1 cellular context compared by ENCODE assay signal in the genomic region with DNA sequence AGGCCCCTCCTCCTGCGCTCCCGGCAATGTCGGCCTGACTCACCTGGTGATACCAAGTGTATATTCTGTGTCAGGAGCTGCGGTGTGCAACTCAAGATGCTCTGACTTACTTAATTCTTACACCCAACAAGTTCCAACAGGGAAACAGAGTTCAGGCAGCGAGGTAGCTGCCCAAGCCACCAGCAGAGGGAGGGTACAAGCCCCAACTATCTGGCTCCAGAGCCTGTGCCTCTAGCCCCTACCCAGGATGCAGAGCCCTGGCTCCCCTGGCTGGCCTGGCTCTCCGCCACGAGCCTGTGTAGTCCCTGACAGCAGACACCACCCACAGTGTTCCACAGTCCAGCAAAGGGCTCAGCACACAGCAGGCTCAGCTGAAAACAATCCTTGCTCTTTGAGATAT.
TF ChIP-seq lines count a peak whose summit lies in the region.

No MANE protein-coding gene starts in this region.

TF ChIP-seq in H1, 55 proteins besides CTCF, POLR2A, EP300 and RAD21:
- TF ChIP-seq, protein P1, sequence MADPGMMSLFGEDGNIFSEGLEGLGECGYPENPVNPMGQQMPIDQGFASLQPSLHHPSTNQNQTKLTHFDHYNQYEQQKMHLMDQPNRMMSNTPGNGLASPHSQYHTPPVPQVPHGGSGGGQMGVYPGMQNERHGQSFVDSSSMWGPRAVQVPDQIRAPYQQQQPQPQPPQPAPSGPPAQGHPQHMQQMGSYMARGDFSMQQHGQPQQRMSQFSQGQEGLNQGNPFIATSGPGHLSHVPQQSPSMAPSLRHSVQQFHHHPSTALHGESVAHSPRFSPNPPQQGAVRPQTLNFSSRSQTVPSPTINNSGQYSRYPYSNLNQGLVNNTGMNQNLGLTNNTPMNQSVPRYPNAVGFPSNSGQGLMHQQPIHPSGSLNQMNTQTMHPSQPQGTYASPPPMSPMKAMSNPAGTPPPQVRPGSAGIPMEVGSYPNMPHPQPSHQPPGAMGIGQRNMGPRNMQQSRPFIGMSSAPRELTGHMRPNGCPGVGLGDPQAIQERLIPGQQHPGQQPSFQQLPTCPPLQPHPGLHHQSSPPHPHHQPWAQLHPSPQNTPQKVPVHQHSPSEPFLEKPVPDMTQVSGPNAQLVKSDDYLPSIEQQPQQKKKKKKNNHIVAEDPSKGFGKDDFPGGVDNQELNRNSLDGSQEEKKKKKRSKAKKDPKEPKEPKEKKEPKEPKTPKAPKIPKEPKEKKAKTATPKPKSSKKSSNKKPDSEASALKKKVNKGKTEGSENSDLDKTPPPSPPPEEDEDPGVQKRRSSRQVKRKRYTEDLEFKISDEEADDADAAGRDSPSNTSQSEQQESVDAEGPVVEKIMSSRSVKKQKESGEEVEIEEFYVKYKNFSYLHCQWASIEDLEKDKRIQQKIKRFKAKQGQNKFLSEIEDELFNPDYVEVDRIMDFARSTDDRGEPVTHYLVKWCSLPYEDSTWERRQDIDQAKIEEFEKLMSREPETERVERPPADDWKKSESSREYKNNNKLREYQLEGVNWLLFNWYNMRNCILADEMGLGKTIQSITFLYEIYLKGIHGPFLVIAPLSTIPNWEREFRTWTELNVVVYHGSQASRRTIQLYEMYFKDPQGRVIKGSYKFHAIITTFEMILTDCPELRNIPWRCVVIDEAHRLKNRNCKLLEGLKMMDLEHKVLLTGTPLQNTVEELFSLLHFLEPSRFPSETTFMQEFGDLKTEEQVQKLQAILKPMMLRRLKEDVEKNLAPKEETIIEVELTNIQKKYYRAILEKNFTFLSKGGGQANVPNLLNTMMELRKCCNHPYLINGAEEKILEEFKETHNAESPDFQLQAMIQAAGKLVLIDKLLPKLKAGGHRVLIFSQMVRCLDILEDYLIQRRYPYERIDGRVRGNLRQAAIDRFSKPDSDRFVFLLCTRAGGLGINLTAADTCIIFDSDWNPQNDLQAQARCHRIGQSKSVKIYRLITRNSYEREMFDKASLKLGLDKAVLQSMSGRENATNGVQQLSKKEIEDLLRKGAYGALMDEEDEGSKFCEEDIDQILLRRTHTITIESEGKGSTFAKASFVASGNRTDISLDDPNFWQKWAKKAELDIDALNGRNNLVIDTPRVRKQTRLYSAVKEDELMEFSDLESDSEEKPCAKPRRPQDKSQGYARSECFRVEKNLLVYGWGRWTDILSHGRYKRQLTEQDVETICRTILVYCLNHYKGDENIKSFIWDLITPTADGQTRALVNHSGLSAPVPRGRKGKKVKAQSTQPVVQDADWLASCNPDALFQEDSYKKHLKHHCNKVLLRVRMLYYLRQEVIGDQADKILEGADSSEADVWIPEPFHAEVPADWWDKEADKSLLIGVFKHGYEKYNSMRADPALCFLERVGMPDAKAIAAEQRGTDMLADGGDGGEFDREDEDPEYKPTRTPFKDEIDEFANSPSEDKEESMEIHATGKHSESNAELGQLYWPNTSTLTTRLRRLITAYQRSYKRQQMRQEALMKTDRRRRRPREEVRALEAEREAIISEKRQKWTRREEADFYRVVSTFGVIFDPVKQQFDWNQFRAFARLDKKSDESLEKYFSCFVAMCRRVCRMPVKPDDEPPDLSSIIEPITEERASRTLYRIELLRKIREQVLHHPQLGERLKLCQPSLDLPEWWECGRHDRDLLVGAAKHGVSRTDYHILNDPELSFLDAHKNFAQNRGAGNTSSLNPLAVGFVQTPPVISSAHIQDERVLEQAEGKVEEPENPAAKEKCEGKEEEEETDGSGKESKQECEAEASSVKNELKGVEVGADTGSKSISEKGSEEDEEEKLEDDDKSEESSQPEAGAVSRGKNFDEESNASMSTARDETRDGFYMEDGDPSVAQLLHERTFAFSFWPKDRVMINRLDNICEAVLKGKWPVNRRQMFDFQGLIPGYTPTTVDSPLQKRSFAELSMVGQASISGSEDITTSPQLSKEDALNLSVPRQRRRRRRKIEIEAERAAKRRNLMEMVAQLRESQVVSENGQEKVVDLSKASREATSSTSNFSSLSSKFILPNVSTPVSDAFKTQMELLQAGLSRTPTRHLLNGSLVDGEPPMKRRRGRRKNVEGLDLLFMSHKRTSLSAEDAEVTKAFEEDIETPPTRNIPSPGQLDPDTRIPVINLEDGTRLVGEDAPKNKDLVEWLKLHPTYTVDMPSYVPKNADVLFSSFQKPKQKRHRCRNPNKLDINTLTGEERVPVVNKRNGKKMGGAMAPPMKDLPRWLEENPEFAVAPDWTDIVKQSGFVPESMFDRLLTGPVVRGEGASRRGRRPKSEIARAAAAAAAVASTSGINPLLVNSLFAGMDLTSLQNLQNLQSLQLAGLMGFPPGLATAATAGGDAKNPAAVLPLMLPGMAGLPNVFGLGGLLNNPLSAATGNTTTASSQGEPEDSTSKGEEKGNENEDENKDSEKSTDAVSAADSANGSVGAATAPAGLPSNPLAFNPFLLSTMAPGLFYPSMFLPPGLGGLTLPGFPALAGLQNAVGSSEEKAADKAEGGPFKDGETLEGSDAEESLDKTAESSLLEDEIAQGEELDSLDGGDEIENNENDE (IDR thresholded peaks at IDR 0.05; ENCODE audit: insufficient replicate concordance, low read length) = no peak
- TF ChIP-seq, protein P2, sequence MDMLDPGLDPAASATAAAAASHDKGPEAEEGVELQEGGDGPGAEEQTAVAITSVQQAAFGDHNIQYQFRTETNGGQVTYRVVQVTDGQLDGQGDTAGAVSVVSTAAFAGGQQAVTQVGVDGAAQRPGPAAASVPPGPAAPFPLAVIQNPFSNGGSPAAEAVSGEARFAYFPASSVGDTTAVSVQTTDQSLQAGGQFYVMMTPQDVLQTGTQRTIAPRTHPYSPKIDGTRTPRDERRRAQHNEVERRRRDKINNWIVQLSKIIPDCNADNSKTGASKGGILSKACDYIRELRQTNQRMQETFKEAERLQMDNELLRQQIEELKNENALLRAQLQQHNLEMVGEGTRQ (IDR thresholded peaks at IDR 0.05; ENCODE audit: low read length) = no peak
- no peak for TF ChIP-seq PHF8 (conservative IDR thresholded peaks at IDR 0.05; ENCODE audit: low read depth, low read length)
